Comparison of ENCODE assay signal across 8 cellular contexts in genomic region chr7:75092892-75093249, GRCh38. TPM values are rescaled to one million over a fixed set of nuclear protein-coding genes. Genes with fewer than 3 reads are reported as not detected.
DNase-seq lines count a peak whose midpoint lies in the region; ATAC-seq, FAIRE-seq and TF ChIP-seq lines count a peak whose summit lies in the region.
"Not testable (repeated sequence)": the region's sequence is repeated elsewhere in the genome, so short reads cannot be mapped to it uniquely, and the experiment has no call there.

No MANE protein-coding gene starts in this region.

- H3K4me2 ChIP-seq in DND-41 (ENCODE audit: insufficient read depth, low read length): peak overlapping the region; percentile 50

- not testable (repeated sequence) for H3K9me3 ChIP-seq in DND-41 (ENCODE audit: insufficient read depth, low read length, severe bottlenecking); adipocyte (ENCODE audit: control insufficient read depth, low read length); heart left ventricle; pancreas

- peak; percentile 32 for FAIRE-seq in pancreas (lab: Jason Lieb, UNC)

- WGBS in heart left ventricle, 4 donors: 0 to 3% methylated on average over 8 of the region's 41 CpGs; no CpG with 5 or more reads in 2 of the 4 donors
- WGBS in pancreas, 2 donors: 2% methylated on average over 13 of the region's 41 CpGs; no CpG with 5 or more reads in 1 of the 2 donors

- peak; percentile 96 for DNase-seq in DND-41
- peak; percentile 89 for DNase-seq in activated CD4-positive, CD25-positive, alpha-beta regulatory T cell treated with anti-CD3 and anti-CD28 coated beads, Interleukin-2, amount 50 U/mL, for 16 hours (ENCODE audit: low read depth, low spot score)
- DNase-seq in adipocyte (ENCODE audit: low read depth): not testable (repeated sequence)
- DNase-seq in heart left ventricle: peak; percentile 95 to 97 (median 96)
- peak; percentile 87 to 98 (median 95) for DNase-seq in pancreas
- DNase-seq in stimulated activated CD8-positive, alpha-beta memory T cell treated with anti-CD3 and anti-CD28 coated beads, Interleukin-7, amount 100 ng/mL, for 24 hours (ENCODE audit: low read depth): peak; percentile 69

- H3K4me3 ChIP-seq in DND-41 (ENCODE audit: low read depth in 1 of 2, low read length in 2 of 2) (peak overlapping the region in 1 of 2 experiments; percentile 52; a peak in 3 of 4 replicates), adipocyte (ENCODE audit: low read length) (peak overlapping the region; percentile 67), heart left ventricle (peak overlapping the region; percentile 21 to 88 (median 56)), pancreas (peak overlapping the region; percentile 20 to 55 (median 46))

- not testable (repeated sequence) for H3K36me3 ChIP-seq in DND-41 (ENCODE audit: insufficient read depth, low read length); adipocyte (ENCODE audit: control insufficient read depth, insufficient read depth, low read length, severe bottlenecking); heart left ventricle; pancreas

- H3K79me2 ChIP-seq in DND-41 (ENCODE audit: insufficient read depth, low read length): not testable (repeated sequence)

- not testable (repeated sequence) for TF ChIP-seq POLR2A in heart left ventricle (IDR thresholded peaks at IDR 0.05)

- H3K27me3 ChIP-seq in DND-41 (ENCODE audit: insufficient read depth, low read length, poor library complexity); adipocyte (replicated peaks; ENCODE audit: control insufficient read depth, insufficient read depth, low read length); heart left ventricle; pancreas: not testable (repeated sequence)

- H3K9ac ChIP-seq in DND-41 (ENCODE audit: low read depth, low read length): peak overlapping the region; percentile 71
- peak overlapping the region; percentile 74 for H3K9ac ChIP-seq in adipocyte (ENCODE audit: low read length)

- not testable (repeated sequence) for TF ChIP-seq CTCF in DND-41 (IDR thresholded peaks at IDR 0.05; ENCODE audit: borderline replicate concordance, extremely low read depth, low read length, poor library complexity, severe bottlenecking); heart left ventricle (IDR thresholded peaks at IDR 0.05); pancreas (IDR thresholded peaks at IDR 0.05)

- H3K4me1 ChIP-seq in DND-41 (ENCODE audit: insufficient read depth, low read length); adipocyte (ENCODE audit: control insufficient read depth, insufficient read depth, low read length); heart left ventricle; pancreas: not testable (repeated sequence)

- peak overlapping the region; percentile 73 for H3K27ac ChIP-seq in DND-41 (ENCODE audit: low read length)
- peak overlapping the region; percentile 88 to 100 (median 93) for H3K27ac ChIP-seq in heart left ventricle
- peak overlapping the region; percentile 91 to 99 (median 96) for H3K27ac ChIP-seq in pancreas

- intact Hi-C loops in heart left ventricle (cut with DNase I); pancreas (cut with DNase I): not testable (repeated sequence)

- H4K20me1 ChIP-seq in DND-41 (ENCODE audit: insufficient read depth, low read length): not testable (repeated sequence)

- ATAC-seq in DND-41 (ENCODE audit: insufficient read depth, low read depth) (peak; percentile 98), GM21576 (IDR thresholded peaks at IDR 0.05; ENCODE audit: unreplicated experiment) (peak; percentile 97), HG03442 (IDR thresholded peaks at IDR 0.05; ENCODE audit: unreplicated experiment) (peak; percentile 93), heart left ventricle (peak; percentile 98 to 100 (median 99)), pancreas (peak; percentile 97 to 99 (median 98))

- H2AFZ ChIP-seq in DND-41 (ENCODE audit: low read depth, low read length): peak overlapping the region; percentile 44

RNA-seq across cellular contexts. Expression of gene GTF2IRD2B, which starts 0.5 kb away (rescaled TPM):
- 10 to 100 TPM; 22.5 to 65.9 (median 36.7) TPM for total RNA-seq in heart left ventricle
- 10 to 100 TPM; 11.0 to 19.5 TPM for polyA plus RNA-seq in heart left ventricle
- total RNA-seq in pancreas: 10 to 100 TPM; 18.0 to 29.4 (median 25.7) TPM
- polyA plus RNA-seq in pancreas: 10 to 100 TPM; 20.5 to 30.4 TPM

RNA-seq across cellular contexts. Expression of gene RCC1L, which starts 19.3 kb away (rescaled TPM):
- total RNA-seq in heart left ventricle (10 to 100 TPM; 36.5 to 54.1 (median 47.9) TPM), pancreas (10 to 100 TPM; 12.2 to 20.7 (median 17.2) TPM)
- polyA plus RNA-seq in heart left ventricle (10 to 100 TPM; 41.0 to 43.7 TPM), pancreas (10 to 100 TPM; 15.5 to 18.7 TPM)
